In genomic region chr14:39351708-39352107, GRCh38 we compare ENCODE assay signal across 1 cellular context.
TF ChIP-seq lines count a peak whose summit lies in the region.

No MANE protein-coding gene starts in this region.

TF ChIP-seq in HepG2, 621 proteins besides CTCF, POLR2A, EP300 and RAD21 (continued from another document):
- TF ChIP-seq ZNF264 (CRISPR knock-in tag; IDR thresholded peaks at IDR 0.05), result no peak
- TF ChIP-seq TBX3 (IDR thresholded peaks at IDR 0.05; ENCODE audit: borderline replicate concordance), result no peak
- no peak for TF ChIP-seq GTF2F1 (IDR thresholded peaks at IDR 0.05; ENCODE audit: low read length)
- no peak for TF ChIP-seq ZNF333 (CRISPR knock-in tag; IDR thresholded peaks at IDR 0.05; ENCODE audit: borderline replicate concordance)
- no peak for TF ChIP-seq CENPT (CRISPR knock-in tag; IDR thresholded peaks at IDR 0.05; ENCODE audit: low read depth)
- TF ChIP-seq AKAP8 (CRISPR knock-in tag; IDR thresholded peaks at IDR 0.05), result no peak
- TF ChIP-seq MAFG (CRISPR knock-in tag; IDR thresholded peaks at IDR 0.05), result no peak
- TF ChIP-seq HMGA1 (CRISPR knock-in tag; conservative IDR thresholded peaks at IDR 0.05), result no peak
- TF ChIP-seq ELK4 (CRISPR knock-in tag; IDR thresholded peaks at IDR 0.05; ENCODE audit: borderline replicate concordance), result no peak
- no peak for TF ChIP-seq ZKSCAN8 (CRISPR knock-in tag; IDR thresholded peaks at IDR 0.05; ENCODE audit: borderline replicate concordance)
- no peak for TF ChIP-seq STAT6 (CRISPR knock-in tag; IDR thresholded peaks at IDR 0.05; ENCODE audit: borderline replicate concordance)
- no peak for TF ChIP-seq JUNB (CRISPR knock-in tag; IDR thresholded peaks at IDR 0.05; ENCODE audit: borderline replicate concordance)
- no peak for TF ChIP-seq ZNF501 (CRISPR knock-in tag; IDR thresholded peaks at IDR 0.05)
- TF ChIP-seq GABPB1 (CRISPR knock-in tag; IDR thresholded peaks at IDR 0.05), result no peak
- TF ChIP-seq, protein P1, sequence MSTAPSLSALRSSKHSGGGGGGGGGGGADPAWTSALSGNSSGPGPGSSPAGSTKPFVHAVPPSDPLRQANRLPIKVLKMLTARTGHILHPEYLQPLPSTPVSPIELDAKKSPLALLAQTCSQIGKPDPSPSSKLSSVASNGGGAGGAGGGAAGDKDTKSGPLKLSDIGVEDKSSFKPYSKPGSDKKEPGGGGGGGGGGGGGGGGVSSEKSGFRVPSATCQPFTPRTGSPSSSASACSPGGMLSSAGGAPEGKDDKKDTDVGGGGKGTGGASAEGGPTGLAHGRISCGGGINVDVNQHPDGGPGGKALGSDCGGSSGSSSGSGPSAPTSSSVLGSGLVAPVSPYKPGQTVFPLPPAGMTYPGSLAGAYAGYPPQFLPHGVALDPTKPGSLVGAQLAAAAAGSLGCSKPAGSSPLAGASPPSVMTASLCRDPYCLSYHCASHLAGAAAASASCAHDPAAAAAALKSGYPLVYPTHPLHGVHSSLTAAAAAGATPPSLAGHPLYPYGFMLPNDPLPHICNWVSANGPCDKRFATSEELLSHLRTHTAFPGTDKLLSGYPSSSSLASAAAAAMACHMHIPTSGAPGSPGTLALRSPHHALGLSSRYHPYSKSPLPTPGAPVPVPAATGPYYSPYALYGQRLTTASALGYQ (CRISPR knock-in tag; IDR thresholded peaks at IDR 0.05), result 0 out of 2 replicates have a peak, but pooled peaks have one; percentile 18
- TF ChIP-seq ZNF33B (CRISPR knock-in tag; IDR thresholded peaks at IDR 0.05), result no peak
- TF ChIP-seq POLR2G (IDR thresholded peaks at IDR 0.05; ENCODE audit: low read depth, low read length), result no peak
- no peak for TF ChIP-seq POLR2AphosphoS2 (IDR thresholded peaks at IDR 0.05; ENCODE audit: low read depth, low read length)
TF ChIP-seq in HepG2: peak in this region for 4.
